ENCODE assay signal across 8 cellular contexts in the genomic region with DNA sequence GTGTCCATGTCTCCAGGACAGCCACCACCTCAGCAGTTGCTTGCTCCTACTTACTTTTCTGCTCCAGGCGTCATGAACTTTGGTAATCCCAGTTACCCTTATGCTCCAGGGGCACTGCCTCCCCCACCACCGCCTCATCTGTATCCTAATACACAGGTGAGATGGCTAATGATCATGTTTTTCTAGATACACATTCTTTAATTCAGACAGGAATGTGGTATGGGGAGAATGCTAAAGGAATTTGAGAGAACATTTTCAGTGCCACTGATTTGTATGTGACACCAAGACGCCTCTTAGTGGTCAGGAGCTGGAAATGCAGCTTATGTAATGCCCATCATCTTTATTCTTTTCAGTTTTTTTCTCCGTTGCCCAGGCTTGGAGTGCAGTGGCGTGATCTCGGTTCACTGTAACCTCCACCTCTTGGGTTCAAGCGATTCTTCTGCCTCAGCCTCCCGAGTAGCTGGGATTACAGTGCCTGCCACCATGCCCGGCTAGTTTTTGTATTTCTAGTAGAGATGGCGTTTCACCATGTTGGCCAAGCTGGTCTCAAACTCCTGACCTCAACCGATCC. TPM values are rescaled to one million over a fixed set of nuclear protein-coding genes. Genes with fewer than 3 reads are reported as not detected.
DNase-seq lines count a peak whose midpoint lies in the region; ATAC-seq and TF ChIP-seq lines count a peak whose summit lies in the region.

No MANE protein-coding gene starts in this region.

- H3K27ac ChIP-seq in lower lobe of right lung, result peak overlapping the region; percentile 47

- H3K9me3 Mint-ChIP-seq in type B pancreatic cell, result no peaks in the 10 kb centered on the region

- no peak overlapping the region for H3K4me3 ChIP-seq in lower lobe of right lung

- ATAC-seq in lower lobe of right lung, result peak; percentile 83 to 86
- ATAC-seq in GM21526 (IDR thresholded peaks at IDR 0.05; ENCODE audit: low FRiP score, unreplicated experiment), result no peak

- H3K4me1 Mint-ChIP-seq in type B pancreatic cell (ENCODE audit: unreplicated experiment), result peaks cover 5% of the 10 kb centered on the region

- H3K27me3 ChIP-seq in lower lobe of right lung (ENCODE audit: low read depth), result no peaks in the 10 kb centered on the region

- DNase-seq in activated T-cell treated with anti-CD3 and anti-CD28 coated beads, Interleukin-2, amount 50 U/mL, for 1 hour, result peak; percentile 29
- DNase-seq in activated T-cell treated with anti-CD3 and anti-CD28 coated beads for 4 hours, result no peak
- peak; percentile 72 for DNase-seq in NAMALWA (ENCODE audit: low spot score)
- peak; percentile 16 for DNase-seq in T1000 (lab: John Stamatoyannopoulos, UW)
- DNase-seq in effector CD4-positive, alpha-beta T cell, result peak; percentile 27
- DNase-seq in lower lobe of right lung, result no peak
- no peak for DNase-seq in type B pancreatic cell (ENCODE audit: extremely low spot score, unreplicated experiment)

- peak; percentile 76 for TF ChIP-seq CTCF in lower lobe of right lung (IDR thresholded peaks at IDR 0.05)
- TF ChIP-seq CTCF in type B pancreatic cell (conservative IDR thresholded peaks at IDR 0.05), result peak; percentile 86

- H3K27ac Mint-ChIP-seq in type B pancreatic cell, result peak overlapping the region; percentile 95

- peaks cover 8% of the 10 kb centered on the region for H3K4me1 ChIP-seq in lower lobe of right lung

- intact Hi-C loops in lower lobe of right lung (cut with DNase I), result no loop called here

- peaks cover 98% of the 10 kb centered on the region for H3K36me3 ChIP-seq in lower lobe of right lung

- H3K27me3 Mint-ChIP-seq in type B pancreatic cell, result no peaks in the 10 kb centered on the region

- peak overlapping the region; percentile 69 for H3K4me3 Mint-ChIP-seq in type B pancreatic cell

- no peaks in the 10 kb centered on the region for H3K9me3 ChIP-seq in lower lobe of right lung

- H3K36me3 Mint-ChIP-seq in type B pancreatic cell, result peaks cover 39% of the 10 kb centered on the region

RNA-seq across cellular contexts. Expression of a gene that starts 8.9 kb away (rescaled TPM):
- 9.3 TPM for total RNA-seq in lower lobe of right lung
- total RNA-seq in type B pancreatic cell (ENCODE audit: low replicate concordance), result 9.9 and 18.6 TPM in 2 replicates

RNA-seq across cellular contexts. Expression of a gene that starts 28.0 kb away (rescaled TPM):
- total RNA-seq in lower lobe of right lung, result 101 TPM
- total RNA-seq in type B pancreatic cell (ENCODE audit: low replicate concordance), result 63.0 and 101 TPM in 2 replicates

RNA-seq across cellular contexts. Expression of a gene that starts 46.6 kb away (rescaled TPM):
- total RNA-seq in lower lobe of right lung, result 97.7 TPM
- total RNA-seq in type B pancreatic cell (ENCODE audit: low replicate concordance), result 86.3 and 128 TPM in 2 replicates

RNA-seq across cellular contexts. Expression of a gene that starts 50.8 kb away (rescaled TPM):
- total RNA-seq in lower lobe of right lung (42.4 TPM), type B pancreatic cell (ENCODE audit: low replicate concordance) (27.2 and 35.3 TPM in 2 replicates)

Comparison
In these comparisons a context has a peak if more than half of its experiments do, and no peak if none do; other contexts are left out.
1. DNase-seq: peak in activated T-cell treated with anti-CD3 and anti-CD28 coated beads, Interleukin-2, amount 50 U/mL, for 1 hour (single experiment), NAMALWA (single experiment), T1000 (single experiment) and effector CD4-positive, alpha-beta T cell (single experiment); none in activated T-cell treated with anti-CD3 and anti-CD28 coated beads for 4 hours (single experiment), lower lobe of right lung (single experiment) and type B pancreatic cell (single experiment).